1 cellular context compared by ENCODE assay signal in the genomic region with DNA sequence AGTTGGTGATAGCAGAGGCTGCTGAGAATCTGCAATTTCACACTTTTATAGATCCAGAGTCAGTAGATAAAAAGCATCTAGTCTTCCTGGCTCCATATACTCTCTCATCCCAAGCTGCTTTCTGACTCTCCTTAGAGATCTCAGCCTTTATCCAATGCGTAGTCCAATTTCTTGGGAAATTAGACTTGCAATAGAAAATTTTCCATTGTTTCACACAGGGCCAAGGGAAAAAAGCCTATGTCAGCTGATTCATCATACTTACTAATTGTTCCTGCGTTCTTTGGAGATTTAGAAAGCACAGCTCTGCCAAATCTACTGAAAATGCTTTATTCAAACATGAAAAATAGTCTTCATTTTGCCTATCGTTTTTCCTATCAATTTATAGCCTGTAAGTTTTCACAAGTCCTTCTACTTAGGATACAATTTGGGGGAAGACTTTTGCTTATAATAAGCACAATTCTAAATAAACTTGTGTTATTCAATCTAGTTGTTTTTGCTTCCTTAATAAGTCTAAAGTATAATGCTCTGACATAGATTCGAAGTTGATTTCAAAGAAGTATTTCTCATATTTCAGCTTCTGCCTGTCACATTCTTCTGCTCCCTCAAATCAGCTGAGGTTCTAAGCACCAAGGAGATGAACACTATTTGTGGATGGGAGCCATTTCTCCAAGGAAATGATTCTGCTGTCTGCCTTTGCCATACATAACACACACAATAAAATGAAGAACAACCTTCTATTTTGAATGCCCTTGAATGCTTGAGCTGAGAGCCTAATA.
TF ChIP-seq lines count a peak whose summit lies in the region.

No MANE protein-coding gene starts in this region.

TF ChIP-seq in SK-N-SH treated with all-trans-retinoic acid at 6 μM for 48 hours, 23 proteins besides CTCF, POLR2A, EP300 and RAD21 (continued from another document):
- no peak for TF ChIP-seq ARNTL (CRISPR knock-in tag; IDR thresholded peaks at IDR 0.05; ENCODE audit: borderline replicate concordance, low read depth)
- TF ChIP-seq ZFP30 (CRISPR knock-in tag; IDR thresholded peaks at IDR 0.05) = no peak
- no peak for TF ChIP-seq RARB (CRISPR knock-in tag; IDR thresholded peaks at IDR 0.05)
- no peak for TF ChIP-seq PPARA (CRISPR knock-in tag; IDR thresholded peaks at IDR 0.05; ENCODE audit: borderline replicate concordance)
- no peak for TF ChIP-seq BACH2 (CRISPR knock-in tag; IDR thresholded peaks at IDR 0.05; ENCODE audit: borderline replicate concordance)
- no peak for TF ChIP-seq ISL1 (CRISPR knock-in tag; IDR thresholded peaks at IDR 0.05)
- no peak for TF ChIP-seq TOX (CRISPR knock-in tag; IDR thresholded peaks at IDR 0.05; ENCODE audit: borderline replicate concordance)
- TF ChIP-seq OSR1 (CRISPR knock-in tag; IDR thresholded peaks at IDR 0.05) = no peak
- no peak for TF ChIP-seq ZNF565 (CRISPR knock-in tag; conservative IDR thresholded peaks at IDR 0.05; ENCODE audit: low read depth)
- TF ChIP-seq SNAI2 (CRISPR knock-in tag; IDR thresholded peaks at IDR 0.05) = no peak
- TF ChIP-seq TCF4 (CRISPR knock-in tag; IDR thresholded peaks at IDR 0.05; ENCODE audit: borderline replicate concordance) = no peak
- no peak for TF ChIP-seq ZNF8 (CRISPR knock-in tag; IDR thresholded peaks at IDR 0.05)
- TF ChIP-seq, protein P1, sequence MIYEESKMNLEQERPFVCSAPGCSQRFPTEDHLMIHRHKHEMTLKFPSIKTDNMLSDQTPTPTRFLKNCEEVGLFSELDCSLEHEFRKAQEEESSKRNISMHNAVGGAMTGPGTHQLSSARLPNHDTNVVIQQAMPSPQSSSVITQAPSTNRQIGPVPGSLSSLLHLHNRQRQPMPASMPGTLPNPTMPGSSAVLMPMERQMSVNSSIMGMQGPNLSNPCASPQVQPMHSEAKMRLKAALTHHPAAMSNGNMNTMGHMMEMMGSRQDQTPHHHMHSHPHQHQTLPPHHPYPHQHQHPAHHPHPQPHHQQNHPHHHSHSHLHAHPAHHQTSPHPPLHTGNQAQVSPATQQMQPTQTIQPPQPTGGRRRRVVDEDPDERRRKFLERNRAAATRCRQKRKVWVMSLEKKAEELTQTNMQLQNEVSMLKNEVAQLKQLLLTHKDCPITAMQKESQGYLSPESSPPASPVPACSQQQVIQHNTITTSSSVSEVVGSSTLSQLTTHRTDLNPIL (CRISPR knock-in tag; IDR thresholded peaks at IDR 0.05; ENCODE audit: low read depth) = no peak
- no peak for TF ChIP-seq PATZ1 (CRISPR knock-in tag; IDR thresholded peaks at IDR 0.05; ENCODE audit: borderline replicate concordance)
TF ChIP-seq in SK-N-SH treated with all-trans-retinoic acid at 6 μM for 48 hours: peak in this region for 0.
